ENCODE assay signal across 8 cellular contexts in genomic region chr15:71103102-71103676, GRCh38. TPM values are rescaled to one million over a fixed set of nuclear protein-coding genes. Genes with fewer than 3 reads are reported as not detected.
DNase-seq lines count a peak whose midpoint lies in the region; ATAC-seq and TF ChIP-seq lines count a peak whose summit lies in the region.

No MANE protein-coding gene starts in this region.

- H3K27ac ChIP-seq in hepatocyte: no peak overlapping the region

- no peaks in the 10 kb centered on the region for H3K79me2 ChIP-seq in hepatocyte

- no peak overlapping the region for H3K4me2 ChIP-seq in hepatocyte

- no peaks in the 10 kb centered on the region for H3K27me3 ChIP-seq in hepatocyte

- H3K4me1 ChIP-seq in hepatocyte (ENCODE audit: insufficient read depth): no peaks in the 10 kb centered on the region

- H3K9me2 ChIP-seq in hepatocyte (replicated peaks; ENCODE audit: insufficient read depth): no peaks in the 10 kb centered on the region

- H3K9me3 ChIP-seq in hepatocyte (ENCODE audit: low read depth): no peaks in the 10 kb centered on the region

- no peak overlapping the region for H3K4me3 ChIP-seq in hepatocyte

- H2AFZ ChIP-seq in hepatocyte: no peak overlapping the region

- in situ Hi-C loops in SK-MEL-5 (cut with HindIII; ENCODE audit: low pct_unique_long_range_greater_than_20kb, low sequenced_read_pairs): no loop called here

- 82% methylated on average over 2 of the region's 2 CpGs for WGBS in hepatocyte (ENCODE audit: low lambda C conversion rate, missing lambda C conversion rate)

- DNase-seq in SK-MEL-5 (ENCODE audit: low read depth, low spot score) (peak; percentile 62), hepatocyte (ENCODE audit: low spot score) (peak; percentile 34)
- no peak for DNase-seq in stimulated activated naive CD4-positive, alpha-beta T cell (lab: John Stamatoyannopoulos, UW)

- TF ChIP-seq CTCF in GM12872 (IDR thresholded peaks at IDR 0.05; ENCODE audit: insufficient read depth, low read depth, low read length) (peak; percentile 53; the same call in 2 of the 3 replicates), hepatocyte (IDR thresholded peaks at IDR 0.05; ENCODE audit: poor library complexity) (peak; percentile 28)

- ATAC-seq in HG02852 (IDR thresholded peaks at IDR 0.05; ENCODE audit: unreplicated experiment) (peak; percentile 60), HG03039 (IDR thresholded peaks at IDR 0.05; ENCODE audit: unreplicated experiment) (no peak), HG02798 (IDR thresholded peaks at IDR 0.05; ENCODE audit: poor library complexity, unreplicated experiment) (no peak), HG02588 (IDR thresholded peaks at IDR 0.05; ENCODE audit: unreplicated experiment) (no peak)

- H4K20me1 ChIP-seq in hepatocyte (ENCODE audit: insufficient read depth, poor library complexity, severe bottlenecking): no peaks in the 10 kb centered on the region

- H3K36me3 ChIP-seq in hepatocyte (replicated peaks; ENCODE audit: insufficient read depth, low read depth): no peaks in the 10 kb centered on the region

RNA-seq across cellular contexts. Expression of gene THSD4, which starts 12.1 kb away (rescaled TPM):
- total RNA-seq in SK-MEL-5 (2014; rRNA removed; shearing (Covaris generic)): 0.13 and 0.50 TPM in 2 replicates
- polyA plus RNA-seq in SK-MEL-5 (2015; cell fraction: cytosol; rRNA removed): 0.20 and 3.8 TPM in 2 replicates
- 0.11 TPM in 1 of 2 replicates, not detected in the other for polyA plus RNA-seq in SK-MEL-5 (2015; cell fraction: nucleus; rRNA removed)
- total RNA-seq in hepatocyte: 7.0 and 8.0 TPM in 2 replicates
- polyA plus RNA-seq in hepatocyte: 3.3 and 4.3 TPM in 2 replicates

Comparison
In these comparisons a context has a peak if more than half of its experiments do, and no peak if none do; other contexts are left out.
1. DNase-seq: peak in SK-MEL-5 (single experiment) and hepatocyte (single experiment); none in stimulated activated naive CD4-positive, alpha-beta T cell (0 of 6).